8 cellular contexts compared by ENCODE assay signal in genomic region chr12:95204141-95204866, GRCh38. TPM values are rescaled to one million over a fixed set of nuclear protein-coding genes. Genes with fewer than 3 reads are reported as not detected.
DNase-seq lines count a peak whose midpoint lies in the region; ATAC-seq, FAIRE-seq and TF ChIP-seq lines count a peak whose summit lies in the region.

No MANE protein-coding gene starts in this region.

- FAIRE-seq in GM12891 (lab: Jason Lieb, UNC): peak; percentile 28

- no peak for ATAC-seq in HG02678 (IDR thresholded peaks at IDR 0.05; ENCODE audit: unreplicated experiment)

- no peak overlapping the region for H3K9ac ChIP-seq in rectal smooth muscle tissue (ENCODE audit: low read length)

- peak overlapping the region; percentile 22 for H3K4me3 ChIP-seq in fibroblast of villous mesenchyme (ENCODE audit: low read depth, low read length)
- no peak overlapping the region for H3K4me3 ChIP-seq in rectal smooth muscle tissue (ENCODE audit: low read length)

- peaks cover 33% of the 10 kb centered on the region for H3K4me1 ChIP-seq in rectal smooth muscle tissue (ENCODE audit: control insufficient read depth, insufficient read depth, low read length)

- no peaks in the 10 kb centered on the region for H3K27me3 ChIP-seq in rectal smooth muscle tissue (ENCODE audit: control insufficient read depth, insufficient read depth, low read length)

- CTCF ChIA-PET in RWPE1 (lab: Yijun Ruan, JAX): no interaction called here

- no peaks in the 10 kb centered on the region for H3K36me3 ChIP-seq in rectal smooth muscle tissue (ENCODE audit: control insufficient read depth, insufficient read depth, low read length)

- no peak for TF ChIP-seq CTCF in RWPE1 (conservative IDR thresholded peaks at IDR 0.05; ENCODE audit: low read depth)
- TF ChIP-seq CTCF in fibroblast of villous mesenchyme (IDR thresholded peaks at IDR 0.05; ENCODE audit: insufficient read depth, low read depth, low read length): no peak

- no peak for TF ChIP-seq POLR2A in GM12891 (IDR thresholded peaks at IDR 0.05; ENCODE audit: low read depth, low read length)

- no peak for DNase-seq in GM12891 (ENCODE audit: insufficient read length, low spot score)
- peak; percentile 96 for DNase-seq in RWPE1 (ENCODE audit: low spot score)
- DNase-seq in fibroblast of villous mesenchyme (ENCODE audit: low read depth): peak; percentile 95
- no peak for DNase-seq in T-helper 1 cell
- DNase-seq in COLO668 (lab: John Stamatoyannopoulos, UW; ENCODE audit: unreplicated experiment): no peak
- no peak for DNase-seq in NCI-H1105 treated with DMSO at 0.1 percent for 48 hours (lab: John Stamatoyannopoulos, UW)

- H3K27ac ChIP-seq in RWPE1 (peak overlapping the region; percentile 93), rectal smooth muscle tissue (ENCODE audit: low read depth, low read length) (peak overlapping the region; percentile 84)

- POLR2A ChIA-PET in RWPE1 (lab: Yijun Ruan, JAX; ENCODE audit: low non-redundant PET): interaction anchor here (0.6 kb wide), 1 partner anchor 52 kb away, joined by 3 read pairs; no protein-coding TSS in a partner anchor

TF ChIP-seq in GM12891, 5 proteins besides CTCF, POLR2A, EP300 and RAD21:
- no peak for TF ChIP-seq POLR2AphosphoS5 (IDR thresholded peaks at IDR 0.05; ENCODE audit: low read depth, low read length)
- TF ChIP-seq POU2F2 (IDR thresholded peaks at IDR 0.05; ENCODE audit: low read depth, low read length): peak; percentile 32; the same call in 1 of the 2 replicates
- no peak for TF ChIP-seq SPI1 (IDR thresholded peaks at IDR 0.05; ENCODE audit: low read depth, low read length)
- TF ChIP-seq TAF1 (IDR thresholded peaks at IDR 0.05; ENCODE audit: low read depth, low read length): no peak
- TF ChIP-seq PAX5 (IDR thresholded peaks at IDR 0.05; ENCODE audit: insufficient read depth, low read length, severe bottlenecking): no peak

RNA-seq across cellular contexts. Expression of gene FGD6, which starts 13.0 kb away (rescaled TPM):
- polyA plus RNA-seq in GM12891 (2012; ENCODE audit: low read depth, missing spikeins): 2.9 TPM
- 11.9 and 18.1 TPM in 2 replicates for total RNA-seq in fibroblast of villous mesenchyme

RNA-seq across cellular contexts. Expression of gene VEZT, which starts 13.3 kb away (rescaled TPM):
- 37.4 TPM for polyA plus RNA-seq in GM12891 (2012; ENCODE audit: low read depth, missing spikeins)
- 73.4 and 84.6 TPM in 2 replicates for total RNA-seq in fibroblast of villous mesenchyme

Comparison
In these comparisons a context has a peak if more than half of its experiments do, and no peak if none do; other contexts are left out.
1. DNase-seq: peak in RWPE1 (single experiment) and fibroblast of villous mesenchyme (single experiment); none in GM12891 (single experiment), T-helper 1 cell (0 of 5), COLO668 (single experiment) and NCI-H1105 treated with DMSO at 0.1 percent for 48 hours (single experiment).